In the genomic region with DNA sequence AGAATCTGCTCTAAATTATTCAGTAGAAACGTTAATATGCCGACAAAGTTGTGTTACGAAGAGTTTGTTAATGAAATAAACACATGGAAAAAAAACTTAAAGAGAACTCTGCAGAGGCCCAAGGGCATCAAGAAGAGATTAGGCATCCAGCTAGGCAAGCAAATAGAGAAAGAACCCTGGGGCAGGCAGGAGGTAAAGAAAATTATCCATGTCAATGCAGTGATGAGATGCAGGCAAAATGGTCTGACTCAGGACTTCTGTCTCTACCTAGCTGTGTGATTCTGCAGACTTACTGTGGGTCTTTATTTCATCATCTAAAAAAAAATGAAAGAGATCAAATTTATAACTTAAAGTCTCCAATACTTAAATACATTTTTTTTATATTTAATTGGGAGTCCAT, we compare ENCODE assay signal across 8 cellular contexts.
"Had no signal": no experiment of that assay in that cellular context is flagged by ENCODE, and none has a peak within 500 bp of the region (broad histone marks: within the 10 kb centered on the region; RNA-seq: fewer than 3 reads in every experiment).

No MANE protein-coding gene starts in this region.

- H3K4me1 Mint-ChIP-seq: IgD-negative memory B cell had no signal

- H3K27me3 Mint-ChIP-seq: IgD-negative memory B cell had no signal

- H3K36me3 Mint-ChIP-seq: IgD-negative memory B cell had no signal

- H3K4me3 ChIP-seq: GM23248, HAP-1 had no signal

- H3K27ac ChIP-seq: GM23248, HL-60 had no signal

- H3K4me3 Mint-ChIP-seq: HFFc6, IgD-negative memory B cell had no signal

- H3K9me3 ChIP-seq: HAP-1 had no signal

- H3K27ac Mint-ChIP-seq: HFFc6, IgD-negative memory B cell had no signal

- H3K36me3 ChIP-seq: HAP-1 had no signal

- H3K4me1 ChIP-seq: HAP-1 had no signal

- H2AFZ ChIP-seq: GM23248 had no signal

- DNase-seq: GM23248, HFFc6, KBM-7 had no signal

- ATAC-seq: HCT116, HepG2 had no signal
